Comparison of ENCODE assay signal across 22 cellular contexts in genomic region chr22:17381237-17381913, GRCh38. TPM values are rescaled to one million over a fixed set of nuclear protein-coding genes. Genes with fewer than 3 reads are reported as not detected.
DNase-seq lines count a peak whose midpoint lies in the region; ATAC-seq and TF ChIP-seq lines count a peak whose summit lies in the region.
"Had no signal": no experiment of that assay in that cellular context is flagged by ENCODE, and none has a peak within 500 bp of the region (broad histone marks: within the 10 kb centered on the region; RNA-seq: fewer than 3 reads in every experiment).

No MANE protein-coding gene starts in this region.

- H3K4me3 Mint-ChIP-seq in Caco-2 (ENCODE audit: unreplicated experiment): no peak overlapping the region
- H3K4me3 Mint-ChIP-seq: CD8-positive, alpha-beta memory T cell had no signal

- peak; percentile 60 to 75 for ATAC-seq in lower lobe of right lung
- ATAC-seq in HG02763 (IDR thresholded peaks at IDR 0.05; ENCODE audit: unreplicated experiment): no peak
- ATAC-seq: SK-N-SH treated with all-trans-retinoic acid at 6 μM for 48 hours had no signal

- H3K4me1 ChIP-seq in Caco-2 (no peaks in the 10 kb centered on the region), lower lobe of right lung (peaks cover 5% of the 10 kb centered on the region)
- H3K4me1 ChIP-seq: adrenal gland had no signal

- CTCF ChIA-PET in Caco-2 (lab: Charles Lee): no interaction called here

- no peaks in the 10 kb centered on the region for H3K9me3 Mint-ChIP-seq in Caco-2 (ENCODE audit: unreplicated experiment)

- H3K27me3 ChIP-seq in Caco-2 (replicated peaks; ENCODE audit: control insufficient read depth, insufficient read depth, low read length) (no peaks in the 10 kb centered on the region), lower lobe of right lung (ENCODE audit: low read depth) (no peaks in the 10 kb centered on the region)
- H3K27me3 ChIP-seq: adrenal gland had no signal

- H3K36me3 Mint-ChIP-seq in Caco-2 (ENCODE audit: insufficient read depth, unreplicated experiment): no peaks in the 10 kb centered on the region

- H3K4me3 ChIP-seq in Caco-2 (ENCODE audit: low read depth, low read length) (no peak overlapping the region), cardiac fibroblast (replicated peaks in 1 of 2; ENCODE audit: low read depth in 2 of 2, low read length in 2 of 2) (no peak overlapping the region), lower lobe of right lung (no peak overlapping the region)
- H3K4me3 ChIP-seq: adrenal gland had no signal

- no peak overlapping the region for H3K27ac Mint-ChIP-seq in Caco-2 (ENCODE audit: unreplicated experiment)
- H3K27ac Mint-ChIP-seq: CD8-positive, alpha-beta memory T cell had no signal

- H3K36me3 ChIP-seq in Caco-2 (ENCODE audit: control insufficient read depth, insufficient read depth, low read length) (no peaks in the 10 kb centered on the region), lower lobe of right lung (no peaks in the 10 kb centered on the region)
- H3K36me3 ChIP-seq: adrenal gland had no signal

- TF ChIP-seq CTCF in Caco-2 (IDR thresholded peaks at IDR 0.05; ENCODE audit: insufficient read depth in 1 of 2, low read depth in 1 of 2, low read length in 1 of 2, severe bottlenecking in 1 of 2, unreplicated experiment in 1 of 2) (no peak), cardiac fibroblast (IDR thresholded peaks at IDR 0.05; ENCODE audit: low read depth, low read length) (no peak), lower lobe of right lung (IDR thresholded peaks at IDR 0.05) (no peak)

- no peaks in the 10 kb centered on the region for H3K27me3 Mint-ChIP-seq in Caco-2 (ENCODE audit: insufficient read depth, unreplicated experiment)

- intact Hi-C loops in Caco-2 (cut with micrococcal nuclease; ENCODE audit: unreplicated experiment): no loop called here
- intact Hi-C loops in lower lobe of right lung (cut with DNase I): no loop called here

- peaks cover 9% of the 10 kb centered on the region for H3K4me1 Mint-ChIP-seq in Caco-2 (ENCODE audit: low read depth, unreplicated experiment)
- H3K4me1 Mint-ChIP-seq: CD8-positive, alpha-beta memory T cell had no signal

- peaks cover 5% of the 10 kb centered on the region; the same call in 1 of the 2 replicates for H3K9me3 ChIP-seq in Caco-2
- H3K9me3 ChIP-seq in lower lobe of right lung: peaks cover 5% of the 10 kb centered on the region
- H3K9me3 ChIP-seq: adrenal gland had no signal

- no peak overlapping the region for H3K27ac ChIP-seq in lower lobe of right lung
- H3K27ac ChIP-seq: adrenal gland had no signal

- POLR2A ChIA-PET in Caco-2 (lab: Charles Lee): no interaction called here

- BruUV-seq in Caco-2 (replicated peaks; lab: Mats Ljungman, UMichigan): no TSS peak

- DNase-seq in Caco-2: peak; percentile 54 to 57
- peak; percentile 70 for DNase-seq in HuH-7 (ENCODE audit: low spot score)
- DNase-seq in cardiac fibroblast (ENCODE audit: low read depth in 2 of 2): peak; percentile 27 to 39
- DNase-seq in lower lobe of right lung: no peak
- DNase-seq in NCI-H187 treated with DMSO at 0.1 percent for 48 hours (lab: John Stamatoyannopoulos, UW): no peak
- no peak for DNase-seq in anterior cingulate cortex (lab: John Stamatoyannopoulos, UW)
- no peak for DNase-seq in activated CD4-positive, alpha-beta T cell treated with anti-CD3 and anti-CD28 coated beads, Interleukin-2, amount 50 U/mL, for 1 hour
- DNase-seq: activated CD4-positive, alpha-beta T cell treated with anti-CD3 and anti-CD28 coated beads for 48 hours; activated CD8-positive, alpha-beta memory T cell treated with anti-CD3 and anti-CD28 coated beads, Interleukin-2, amount 50 U/mL, for 4 hours; activated effector memory CD4-positive, alpha-beta T cell treated with anti-CD3 and anti-CD28 coated beads, Interleukin-2, amount 50 U/mL, for 16 hours; adrenal gland; CD8-positive, alpha-beta memory T cell; hypothalamus; KG1; NCI-H1105; NCI-H2171 treated with DMSO at 0.1 percent for 48 hours; NCI-H748 treated with DMSO at 0.1 percent for 48 hours; small intestine; stimulated activated CD4-positive, alpha-beta T cell treated with anti-CD3 and anti-CD28 coated beads, Interleukin-4, amount 100 ng/mL, for 24 hours had no signal

RNA-seq across cellular contexts. Expression of gene CECR2, which starts 12.1 kb away (rescaled TPM):
- total RNA-seq in Caco-2 (2022) (1.1 TPM in 2 replicates), lower lobe of right lung (10.9 TPM)
- total RNA-seq: CD8-positive, alpha-beta memory T cell; fibroblast of villous mesenchyme had no signal

Comparison
In these comparisons a context has a peak if more than half of its experiments do, and no peak if none do; other contexts are left out.
1. DNase-seq: peak in Caco-2 (2 of 2), HuH-7 (single experiment) and cardiac fibroblast (2 of 2); none in lower lobe of right lung (single experiment), NCI-H187 treated with DMSO at 0.1 percent for 48 hours (single experiment), anterior cingulate cortex (0 of 58) and activated CD4-positive, alpha-beta T cell treated with anti-CD3 and anti-CD28 coated beads, Interleukin-2, amount 50 U/mL, for 1 hour (single experiment).